Comparison of ENCODE assay signal across 22 cellular contexts in genomic region chr2:3966470-3966869, GRCh38.
DNase-seq lines count a peak whose midpoint lies in the region; ATAC-seq, FAIRE-seq and TF ChIP-seq lines count a peak whose summit lies in the region.
"Had no signal": no experiment of that assay in that cellular context is flagged by ENCODE, and none has a peak within 500 bp of the region (broad histone marks: within the 10 kb centered on the region; RNA-seq: fewer than 3 reads in every experiment).

No MANE protein-coding gene starts in this region.

- H3K27ac ChIP-seq in HepG2 (ENCODE audit: extremely low read length, insufficient read depth, low read length) (no peak overlapping the region), right lobe of liver (no peak overlapping the region), OCI-LY3 (ENCODE audit: low read length) (no peak overlapping the region), PC-9 (no peak overlapping the region)
- H3K27ac ChIP-seq: 22Rv1, A549, C4-2B had no signal

- peaks cover 4 to 16% of the 10 kb centered on the region in 2 experiments; a peak in 4 of 5 replicates for H3K27me3 ChIP-seq in HepG2 (ENCODE audit: control insufficient read depth in 1 of 2, insufficient read depth in 2 of 2, low read length in 2 of 2)
- H3K27me3 ChIP-seq in right lobe of liver: no peaks in the 10 kb centered on the region
- H3K27me3 ChIP-seq in OCI-LY3 (ENCODE audit: low read depth, low read length): no peaks in the 10 kb centered on the region
- H3K27me3 ChIP-seq in PC-9 (ENCODE audit: insufficient read depth, low read depth): peaks cover 32% of the 10 kb centered on the region

- peaks cover 9% of the 10 kb centered on the region for H3K27me3 Mint-ChIP-seq in glutamatergic neuron (ENCODE audit: unreplicated experiment)
- H3K27me3 Mint-ChIP-seq: B cell had no signal

- H4K20me1 ChIP-seq in HepG2 (ENCODE audit: insufficient read depth, low read length) (no peaks in the 10 kb centered on the region), OCI-LY3 (ENCODE audit: insufficient read depth, low read length) (no peaks in the 10 kb centered on the region), PC-9 (ENCODE audit: insufficient read depth) (no peaks in the 10 kb centered on the region)

- no peak overlapping the region for H3K4me2 ChIP-seq in HepG2 (ENCODE audit: low read depth, low read length)
- peak overlapping the region; percentile 8; the same call in 1 of the 2 replicates for H3K4me2 ChIP-seq in OCI-LY3 (ENCODE audit: low read length)
- H3K4me2 ChIP-seq in PC-9: no peak overlapping the region
- H3K4me2 ChIP-seq: A549 had no signal

- POLR2A ChIA-PET in HepG2 (lab: Yijun Ruan, JAX) (no interaction called here), PC-9 (lab: Charles Lee; ENCODE audit: unreplicated experiment) (no interaction called here)

- H3K9me3 Mint-ChIP-seq in glutamatergic neuron (ENCODE audit: unreplicated experiment): peaks cover 11% of the 10 kb centered on the region
- H3K9me3 Mint-ChIP-seq: CD4-positive, alpha-beta T cell; CD8-positive, alpha-beta T cell had no signal

- no peak overlapping the region for H2AFZ ChIP-seq in HepG2 (ENCODE audit: low read length)
- H2AFZ ChIP-seq in OCI-LY3 (ENCODE audit: low read depth, low read length): peak overlapping the region; percentile 17; the same call in 1 of the 2 replicates
- no peak overlapping the region for H2AFZ ChIP-seq in PC-9

- H3K4me1 Mint-ChIP-seq in glutamatergic neuron (ENCODE audit: low read depth, unreplicated experiment): peaks cover 26% of the 10 kb centered on the region
- H3K4me1 Mint-ChIP-seq: B cell had no signal

- H3K4me3 ChIP-seq in HepG2 (replicated peaks in 1 of 3; ENCODE audit: insufficient read depth in 1 of 3, low read depth in 2 of 3, low read length in 3 of 3): no peak overlapping the region
- no peak overlapping the region for H3K4me3 ChIP-seq in right lobe of liver
- no peak overlapping the region for H3K4me3 ChIP-seq in OCI-LY3 (ENCODE audit: low read length)
- no peak overlapping the region for H3K4me3 ChIP-seq in PC-9
- H3K4me3 ChIP-seq: A549 had no signal

- ATAC-seq in HepG2 (no peak), right lobe of liver (no peak)
- ATAC-seq: A549; CD8-positive, alpha-beta T cell had no signal

- H3K9me3 ChIP-seq in HepG2 (ENCODE audit: low read length): 0 out of 2 replicates have a peak, but pooled peaks cover under 1% of the 10 kb centered on the region
- H3K9me3 ChIP-seq in right lobe of liver: no peaks in the 10 kb centered on the region
- H3K9me3 ChIP-seq in OCI-LY3 (ENCODE audit: insufficient read depth, low read length): no peaks in the 10 kb centered on the region
- no peaks in the 10 kb centered on the region for H3K9me3 ChIP-seq in PC-9 (ENCODE audit: insufficient read depth, low read depth)
- H3K9me3 ChIP-seq: Caco-2 had no signal

- TF ChIP-seq CTCF in HepG2 (CRISPR knock-in tag; IDR thresholded peaks at IDR 0.05) (no peak), right lobe of liver (IDR thresholded peaks at IDR 0.05) (no peak), OCI-LY3 (IDR thresholded peaks at IDR 0.05; ENCODE audit: low read depth, low read length) (no peak), glutamatergic neuron (IDR thresholded peaks at IDR 0.05; ENCODE audit: partially characterized antibody, unreplicated experiment) (no peak), PC-9 (conservative IDR thresholded peaks at IDR 0.05) (no peak)

- H3K4me1 ChIP-seq in HepG2 (ENCODE audit: insufficient read depth, low read length) (no peaks in the 10 kb centered on the region), right lobe of liver (no peaks in the 10 kb centered on the region), OCI-LY3 (ENCODE audit: low read length) (peaks cover 7% of the 10 kb centered on the region; the same call in 1 of the 2 replicates), PC-9 (replicated peaks; ENCODE audit: insufficient read depth) (no peaks in the 10 kb centered on the region)
- H3K4me1 ChIP-seq: A549, Caco-2 had no signal

- TF ChIP-seq POLR2A in HepG2 (IDR thresholded peaks at IDR 0.05; ENCODE audit: insufficient read depth in 1 of 2, low read depth in 2 of 2, low read length in 2 of 2) (no peak), right lobe of liver (IDR thresholded peaks at IDR 0.05) (no peak)

- H3K9ac ChIP-seq in HepG2 (ENCODE audit: insufficient read depth, low read depth, low read length) (no peak overlapping the region), OCI-LY3 (ENCODE audit: low read length) (no peak overlapping the region)

- DNase-seq in HepG2 (ENCODE audit: low spot score) (no peak), right lobe of liver (no peak), glutamatergic neuron (no peak), C1 segment of cervical spinal cord (lab: John Stamatoyannopoulos, UW) (no peak), KG1 (lab: John Stamatoyannopoulos, UW) (no peak), PC-9 (no peak)
- DNase-seq: AML-193; Caco-2; Calu3; CD4-positive, alpha-beta T cell; CD8-positive, alpha-beta T cell; DMS79 treated with DMSO at 0.1 percent for 48 hours; GF-D8 had no signal

- BruUV-seq in HepG2 (replicated peaks; lab: Mats Ljungman, UMichigan): no TSS peak
- BruUV-seq in PC-9 (replicated peaks; lab: Mats Ljungman, UMichigan): no TSS peak

- H3K79me2 ChIP-seq in HepG2 (ENCODE audit: insufficient read depth, low read length) (no peaks in the 10 kb centered on the region), OCI-LY3 (ENCODE audit: low read length) (no peaks in the 10 kb centered on the region), PC-9 (ENCODE audit: low read depth) (no peaks in the 10 kb centered on the region)

- H3K9me2 ChIP-seq in PC-9 (ENCODE audit: insufficient read depth): no peaks in the 10 kb centered on the region

- peaks cover 3% of the 10 kb centered on the region for H3F3A ChIP-seq in PC-9 (ENCODE audit: insufficient read depth, low read depth)

- TF ChIP-seq EP300 in HepG2 (IDR thresholded peaks at IDR 0.05; ENCODE audit: low read depth in 2 of 2, low read length in 2 of 2): no peak
- no peak for TF ChIP-seq EP300 in HepG2 (CRISPR knock-in tag; IDR thresholded peaks at IDR 0.05; ENCODE audit: borderline replicate concordance)

- CTCF ChIA-PET in HepG2 (lab: Yijun Ruan, JAX; ENCODE audit: low intra/inter-chr PET ratio, low total read pairs) (no interaction called here), PC-9 (lab: Charles Lee) (no interaction called here)

- 0% methylated on average over 5 of the region's 5 CpGs for WGBS in HepG2 (ENCODE audit: low lambda C conversion rate)
- 52% methylated on average over 4 of the region's 5 CpGs for WGBS in right lobe of liver (ENCODE audit: insufficient coverage, low coverage, low lambda C conversion rate, missing lambda C conversion rate)

- no peaks in the 10 kb centered on the region for H3K36me3 Mint-ChIP-seq in glutamatergic neuron (ENCODE audit: unreplicated experiment)
- H3K36me3 Mint-ChIP-seq: CD8-positive, alpha-beta T cell had no signal

- intact Hi-C loops in HepG2 (cut with micrococcal nuclease; ENCODE audit: unreplicated experiment): no loop called here
- intact Hi-C loops in right lobe of liver (cut with DNase I): no loop called here
- intact Hi-C loops in PC-9 (cut with micrococcal nuclease; ENCODE audit: unreplicated experiment): no loop called here

- H3K27ac Mint-ChIP-seq in glutamatergic neuron (ENCODE audit: unreplicated experiment): peak overlapping the region; percentile 93
- H3K27ac Mint-ChIP-seq: B cell; CD4-positive, alpha-beta T cell; CD8-positive, alpha-beta T cell had no signal

- FAIRE-seq in HepG2 (lab: Jason Lieb, UNC): no peak
- FAIRE-seq: A549, D721Med, G401.6, GM12891, GM19239 had no signal

- H3K4me3 Mint-ChIP-seq in glutamatergic neuron (ENCODE audit: unreplicated experiment): peak overlapping the region; percentile 40
- H3K4me3 Mint-ChIP-seq: B cell; CD4-positive, alpha-beta T cell; CD8-positive, alpha-beta T cell had no signal

- no peak for TF ChIP-seq RAD21 in HepG2 (CRISPR knock-in tag; IDR thresholded peaks at IDR 0.05)

- H3K36me3 ChIP-seq in HepG2 (replicated peaks in 1 of 2; ENCODE audit: control insufficient read depth in 1 of 2, insufficient read depth in 2 of 2, low read length in 2 of 2): no peaks in the 10 kb centered on the region
- H3K36me3 ChIP-seq in right lobe of liver: no peaks in the 10 kb centered on the region
- H3K36me3 ChIP-seq in OCI-LY3 (replicated peaks; ENCODE audit: low read depth, low read length): no peaks in the 10 kb centered on the region
- no peaks in the 10 kb centered on the region for H3K36me3 ChIP-seq in PC-9 (ENCODE audit: low read depth)

- in situ Hi-C loops in HepG2 (cut with HindIII; ENCODE audit: extremely low pct_ligation_motif_present, low pct_unique_long_range_greater_than_20kb): no loop called here

TF ChIP-seq in HepG2, 621 proteins besides CTCF, POLR2A, EP300 and RAD21:
- TF ChIP-seq ZNF12 (CRISPR knock-in tag; IDR thresholded peaks at IDR 0.05): peak; percentile 89
- no peak for TF ChIP-seq NR0B2 (CRISPR knock-in tag; IDR thresholded peaks at IDR 0.05)
- TF ChIP-seq RBAK (CRISPR knock-in tag; IDR thresholded peaks at IDR 0.05): peak; percentile 75; the same call in 1 of the 2 replicates
